ENCODE assay signal across 23 cellular contexts in the genomic region with DNA sequence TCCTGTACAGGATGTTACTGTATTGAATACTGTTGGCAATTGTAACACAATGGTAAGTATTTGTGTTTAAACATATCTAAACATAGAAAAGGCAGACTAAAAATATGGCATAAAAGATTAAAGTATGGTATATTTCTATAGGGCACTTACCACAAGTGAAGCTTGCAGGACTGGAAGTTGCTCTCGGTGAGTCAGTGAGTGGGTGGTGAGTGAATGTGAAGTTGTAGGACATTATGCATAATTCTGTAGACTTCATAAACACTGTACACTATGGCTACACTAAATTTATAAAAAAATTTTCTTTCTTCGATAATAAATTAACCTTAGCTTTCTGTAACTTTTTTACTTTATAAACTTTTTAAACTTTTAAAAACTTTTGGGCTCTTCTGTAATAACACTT.
"Had no signal": no experiment of that assay in that cellular context is flagged by ENCODE, and none has a peak within 500 bp of the region (broad histone marks: within the 10 kb centered on the region; RNA-seq: fewer than 3 reads in every experiment).

No MANE protein-coding gene starts in this region.

- H3K27ac Mint-ChIP-seq: activated naive CD4-positive, alpha-beta T cell treated with anti-CD3 and anti-CD28 coated beads, Interleukin-2, amount 50 U/mL, for 24 hours; endodermal cell; progenitor cell of endocrine pancreas; stimulated activated effector memory CD8-positive, alpha-beta T cell treated with anti-CD3 and anti-CD28 coated beads, Interleukin-12 subunit alpha, Interleukin-12 subunit beta, amount 100 ng/mL, for 72 hours; T-helper 2 cell treated with Interferon-gamma antibody and Interleukin-4, amounts not matched to agents 5 μg/mL and 100 μg/mL, for 36 hours had no signal

- H3K9ac ChIP-seq: SK-N-SH had no signal

- H3K4me1 ChIP-seq: adrenal gland, gastrocnemius medialis, left lung, stomach, testis, upper lobe of left lung had no signal

- H3K4me3 Mint-ChIP-seq: activated naive CD4-positive, alpha-beta T cell treated with anti-CD3 and anti-CD28 coated beads, Interleukin-2, amount 50 U/mL, for 24 hours; endodermal cell; neural crest cell; stimulated activated effector memory CD8-positive, alpha-beta T cell treated with anti-CD3 and anti-CD28 coated beads, Interleukin-12 subunit alpha, Interleukin-12 subunit beta, amount 100 ng/mL, for 72 hours; T-helper 2 cell treated with Interferon-gamma antibody and Interleukin-4, amounts not matched to agents 5 μg/mL and 100 μg/mL, for 36 hours had no signal

- H3K9me3 Mint-ChIP-seq: activated naive CD4-positive, alpha-beta T cell treated with anti-CD3 and anti-CD28 coated beads, Interleukin-2, amount 50 U/mL, for 24 hours; endodermal cell; stimulated activated effector memory CD8-positive, alpha-beta T cell treated with anti-CD3 and anti-CD28 coated beads, Interleukin-12 subunit alpha, Interleukin-12 subunit beta, amount 100 ng/mL, for 72 hours; T-helper 2 cell treated with Interferon-gamma antibody and Interleukin-4, amounts not matched to agents 5 μg/mL and 100 μg/mL, for 36 hours had no signal

- H3K4me1 Mint-ChIP-seq: endodermal cell, neural crest cell had no signal

- H3K36me3 Mint-ChIP-seq: stimulated activated effector memory CD8-positive, alpha-beta T cell treated with anti-CD3 and anti-CD28 coated beads, Interleukin-12 subunit alpha, Interleukin-12 subunit beta, amount 100 ng/mL, for 72 hours had no signal

- H3K4me3 ChIP-seq: adrenal gland, dorsolateral prefrontal cortex, gastrocnemius medialis, left lung, stomach, testis, upper lobe of left lung had no signal

- H3K36me3 ChIP-seq: adrenal gland, gastrocnemius medialis, left lung, stomach, upper lobe of left lung had no signal

- DNase-seq: activated CD4-positive, alpha-beta T cell treated with anti-CD3 and anti-CD28 coated beads for 4 hours; activated CD8-positive, alpha-beta memory T cell treated with anti-CD3 and anti-CD28 coated beads for 24 hours; activated CD8-positive, alpha-beta memory T cell treated with anti-CD3 and anti-CD28 coated beads, Interleukin-2, amount 50 U/mL, for 48 hours; activated gamma-delta T cell; activated T-cell treated with anti-CD3 and anti-CD28 coated beads, Interleukin-2, amount 50 U/mL, for 48 hours; adrenal gland; caudate nucleus; endodermal cell; gastrocnemius medialis; head of caudate nucleus; left lung; SK-N-SH; stimulated activated CD4-positive, alpha-beta T cell treated with anti-CD3 and anti-CD28 coated beads, Interleukin-15, amount 100 ng/mL, for 24 hours; stimulated activated CD4-positive, alpha-beta T cell treated with anti-CD3 and anti-CD28 coated beads, Interleukin-4, amount 100 ng/mL, for 1 hour; stomach; testis; upper lobe of left lung had no signal

- H3K27me3 ChIP-seq: adrenal gland, dorsolateral prefrontal cortex, left lung, testis, upper lobe of left lung had no signal

- ATAC-seq: gastrocnemius medialis; left lung; stimulated activated effector memory CD8-positive, alpha-beta T cell treated with anti-CD3 and anti-CD28 coated beads, Interleukin-12 subunit alpha, Interleukin-12 subunit beta, amount 100 ng/mL, for 72 hours had no signal

- H3K9me3 ChIP-seq: adrenal gland, gastrocnemius medialis, left lung, SK-N-SH, stomach, testis, upper lobe of left lung had no signal
